Comparison of ENCODE assay signal across 1 cellular context in the genomic region with DNA sequence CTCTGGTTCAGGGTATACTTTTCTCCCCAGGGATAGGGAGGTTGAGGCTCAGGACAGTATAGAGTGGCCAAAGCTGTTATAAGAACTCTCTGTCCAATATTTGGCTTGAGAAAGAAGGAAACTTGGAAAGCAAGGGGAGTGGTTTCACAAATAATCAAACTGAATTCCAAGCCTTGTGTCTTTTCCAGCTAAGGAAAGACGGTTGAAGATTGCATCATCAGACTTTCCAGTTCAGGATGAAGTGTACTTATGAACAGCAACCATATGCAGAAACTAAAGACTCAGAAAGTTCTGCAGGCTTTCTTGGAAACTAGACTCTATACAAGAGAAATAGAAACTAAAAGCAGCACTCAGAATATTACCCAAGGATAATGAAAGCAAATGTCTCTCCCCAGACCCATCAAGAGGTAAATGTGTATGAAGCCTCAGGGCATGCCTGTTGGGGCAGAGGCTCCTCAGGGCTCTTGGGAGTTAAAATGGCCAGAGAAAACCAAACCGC.
TF ChIP-seq lines count a peak whose summit lies in the region.

No MANE protein-coding gene starts in this region.

TF ChIP-seq in SK-N-SH treated with all-trans-retinoic acid at 6 μM for 48 hours, 23 proteins besides CTCF, POLR2A, EP300 and RAD21 (continued from another document):
- no peak for TF ChIP-seq CSRNP3 (CRISPR knock-in tag; IDR thresholded peaks at IDR 0.05)
- TF ChIP-seq ZFP3 (CRISPR knock-in tag; IDR thresholded peaks at IDR 0.05) = no peak
- TF ChIP-seq PPARA (CRISPR knock-in tag; IDR thresholded peaks at IDR 0.05; ENCODE audit: borderline replicate concordance) = no peak
- TF ChIP-seq TCF4 (CRISPR knock-in tag; IDR thresholded peaks at IDR 0.05; ENCODE audit: borderline replicate concordance) = no peak
